In the genomic region with DNA sequence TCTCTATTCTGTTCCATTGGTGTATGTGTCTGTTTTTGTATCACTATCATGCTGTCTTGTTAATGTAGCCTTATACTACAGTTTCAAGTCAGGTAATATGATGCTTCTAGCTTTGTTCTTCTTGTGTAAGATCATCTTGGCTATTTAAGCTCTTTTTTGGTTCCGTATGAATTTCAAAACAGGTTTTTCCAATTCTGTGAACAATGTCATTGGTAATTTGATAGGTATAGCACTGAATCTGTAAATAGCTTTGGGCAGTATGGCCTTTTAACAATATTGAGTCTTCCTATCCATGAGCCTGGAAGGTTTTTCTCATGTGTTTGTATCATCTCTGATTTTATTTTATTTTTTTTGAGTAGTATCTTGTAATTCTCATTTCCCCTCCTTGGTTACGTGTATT, we compare ENCODE assay signal across 17 cellular contexts.
"Had no signal": no experiment of that assay in that cellular context is flagged by ENCODE, and none has a peak within 500 bp of the region (broad histone marks: within the 10 kb centered on the region; RNA-seq: fewer than 3 reads in every experiment).

No MANE protein-coding gene starts in this region.

- H3K4me1 Mint-ChIP-seq: nephron had no signal

- ATAC-seq: effector memory CD8-positive, alpha-beta T cell; left colon; left ventricle myocardium superior; pancreas; right cardiac atrium had no signal

- H3K27me3 Mint-ChIP-seq: effector memory CD8-positive, alpha-beta T cell; naive B cell; progenitor cell of endocrine pancreas had no signal

- H3K4me3 Mint-ChIP-seq: effector memory CD8-positive, alpha-beta T cell; nephron had no signal

- DNase-seq: effector memory CD8-positive, alpha-beta T cell; erythroblast; foreskin melanocyte; head of caudate nucleus; left colon; left ventricle myocardium superior; mesendoderm; naive B cell; occipital lobe; pancreas; right cardiac atrium; small intestine; stimulated activated CD4-positive, alpha-beta T cell treated with anti-CD3 and anti-CD28 coated beads, Interleukin-12 subunit alpha, Interleukin-12 subunit beta, amount 100 ng/mL, for 4 hours; stimulated activated naive CD4-positive, alpha-beta T cell treated with Interleukin-2 at 50 U/mL for 16 hours; trophoblast cell had no signal

- H3K27ac Mint-ChIP-seq: effector memory CD8-positive, alpha-beta T cell; nephron; progenitor cell of endocrine pancreas had no signal
